Comparison of ENCODE assay signal across 1 cellular context in the genomic region with DNA sequence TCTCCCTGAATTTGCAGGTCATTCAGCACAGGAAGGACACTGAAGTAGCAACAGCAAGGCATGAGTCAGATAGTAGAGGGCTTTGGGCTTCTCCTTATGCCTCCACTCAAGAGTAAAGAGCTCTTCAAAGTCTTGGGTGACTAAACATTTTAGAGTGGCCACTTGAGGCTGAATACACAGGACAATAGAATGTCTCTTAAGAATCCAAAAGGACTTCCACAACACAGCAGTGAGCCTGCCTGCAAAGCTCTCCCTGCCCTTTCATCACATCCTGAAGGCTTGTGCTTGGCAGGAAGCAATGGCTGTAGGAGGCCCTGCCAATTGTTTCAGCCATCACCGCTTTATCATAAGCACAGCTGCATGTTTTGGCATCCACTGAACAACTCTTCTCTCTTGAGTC.
TF ChIP-seq lines count a peak whose summit lies in the region.

No MANE protein-coding gene starts in this region.

TF ChIP-seq in PFSK-1, 5 proteins besides CTCF, POLR2A, EP300 and RAD21 (continued from another document):
- TF ChIP-seq, protein P1, sequence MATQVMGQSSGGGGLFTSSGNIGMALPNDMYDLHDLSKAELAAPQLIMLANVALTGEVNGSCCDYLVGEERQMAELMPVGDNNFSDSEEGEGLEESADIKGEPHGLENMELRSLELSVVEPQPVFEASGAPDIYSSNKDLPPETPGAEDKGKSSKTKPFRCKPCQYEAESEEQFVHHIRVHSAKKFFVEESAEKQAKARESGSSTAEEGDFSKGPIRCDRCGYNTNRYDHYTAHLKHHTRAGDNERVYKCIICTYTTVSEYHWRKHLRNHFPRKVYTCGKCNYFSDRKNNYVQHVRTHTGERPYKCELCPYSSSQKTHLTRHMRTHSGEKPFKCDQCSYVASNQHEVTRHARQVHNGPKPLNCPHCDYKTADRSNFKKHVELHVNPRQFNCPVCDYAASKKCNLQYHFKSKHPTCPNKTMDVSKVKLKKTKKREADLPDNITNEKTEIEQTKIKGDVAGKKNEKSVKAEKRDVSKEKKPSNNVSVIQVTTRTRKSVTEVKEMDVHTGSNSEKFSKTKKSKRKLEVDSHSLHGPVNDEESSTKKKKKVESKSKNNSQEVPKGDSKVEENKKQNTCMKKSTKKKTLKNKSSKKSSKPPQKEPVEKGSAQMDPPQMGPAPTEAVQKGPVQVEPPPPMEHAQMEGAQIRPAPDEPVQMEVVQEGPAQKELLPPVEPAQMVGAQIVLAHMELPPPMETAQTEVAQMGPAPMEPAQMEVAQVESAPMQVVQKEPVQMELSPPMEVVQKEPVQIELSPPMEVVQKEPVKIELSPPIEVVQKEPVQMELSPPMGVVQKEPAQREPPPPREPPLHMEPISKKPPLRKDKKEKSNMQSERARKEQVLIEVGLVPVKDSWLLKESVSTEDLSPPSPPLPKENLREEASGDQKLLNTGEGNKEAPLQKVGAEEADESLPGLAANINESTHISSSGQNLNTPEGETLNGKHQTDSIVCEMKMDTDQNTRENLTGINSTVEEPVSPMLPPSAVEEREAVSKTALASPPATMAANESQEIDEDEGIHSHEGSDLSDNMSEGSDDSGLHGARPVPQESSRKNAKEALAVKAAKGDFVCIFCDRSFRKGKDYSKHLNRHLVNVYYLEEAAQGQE (IDR thresholded peaks at IDR 0.05; ENCODE audit: insufficient read depth in 1 of 2, low read depth in 2 of 2, low read length in 2 of 2): peak in 1 of 2 experiments; percentile 58; a peak in 1 of 4 replicates
- TF ChIP-seq FOXP2 (optimal IDR thresholded peaks at IDR 0.05; ENCODE audit: borderline replicate concordance, extremely low read depth, extremely low read length, insufficient read depth): peak; percentile 39
TF ChIP-seq in PFSK-1: peak in this region for 2.
